ENCODE assay signal across 17 cellular contexts in genomic region chr6:155004017-155004416, GRCh38. TPM values are rescaled to one million over a fixed set of nuclear protein-coding genes. Genes with fewer than 3 reads are reported as not detected.
A peak's percentile ranks its signal among the peaks of the same experiment; 100 is the strongest.
DNase-seq lines count a peak whose midpoint lies in the region; ATAC-seq, FAIRE-seq and TF ChIP-seq lines count a peak whose summit lies in the region.
"Had no signal": no experiment of that assay in that cellular context is flagged by ENCODE, and none has a peak within 500 bp of the region (broad histone marks: within the 10 kb centered on the region; RNA-seq: fewer than 3 reads in every experiment).

No MANE protein-coding gene starts in this region.

- no CpG with 5 or more reads among the region's 3 CpGs for WGBS in H9 (ENCODE audit: extremely low coverage, insufficient read length, low lambda C conversion rate)
- WGBS in trophoblast cell (ENCODE audit: extremely low coverage, insufficient coverage, insufficient read length), result no CpG with 5 or more reads among the region's 3 CpGs

- H3K4me2 ChIP-seq in H9 (ENCODE audit: insufficient read depth, insufficient read length, low read length), result no peak overlapping the region
- H3K4me2 ChIP-seq in trophoblast cell (ENCODE audit: low read length), result no peak overlapping the region

- no peak overlapping the region for H3K9ac ChIP-seq in H9 (ENCODE audit: extremely low read depth, insufficient read length, low read length)
- no peak overlapping the region for H3K9ac ChIP-seq in trophoblast cell (ENCODE audit: low read length)

- H4K20me1 ChIP-seq in H9 (ENCODE audit: control insufficient read depth, insufficient read depth, insufficient read length), result no peaks in the 10 kb centered on the region

- H3K79me1 ChIP-seq in H9 (ENCODE audit: insufficient read depth, low read depth, low read length, poor library complexity, severe bottlenecking), result peaks cover 2% of the 10 kb centered on the region
- no peaks in the 10 kb centered on the region for H3K79me1 ChIP-seq in trophoblast cell (ENCODE audit: low read length)

- no peak overlapping the region for H2BK20ac ChIP-seq in H9 (ENCODE audit: low read depth, low read length, poor library complexity, severe bottlenecking)

- H3K4me1 ChIP-seq in H9 (ENCODE audit: insufficient read depth, low read length) (0 out of 2 replicates have a peak, but pooled peaks cover 3% of the 10 kb centered on the region), trophoblast cell (ENCODE audit: control insufficient read depth in 1 of 2, insufficient read depth in 2 of 2, low read length in 2 of 2) (peaks cover 5 to 10% of the 10 kb centered on the region in 2 experiments)

- H3K23ac ChIP-seq in H9 (ENCODE audit: insufficient read length, low read depth, low read length) (no peak overlapping the region), trophoblast cell (ENCODE audit: low read length) (no peak overlapping the region)

- H3K27ac Mint-ChIP-seq in H9, result peak overlapping the region in 2 of 3 experiments; percentile 33 to 44; a peak in 1 of 7 replicates
- H3K27ac Mint-ChIP-seq: CD8-positive, alpha-beta T cell; IgD-negative memory B cell had no signal

- DNase-seq in GM12865 (ENCODE audit: low read depth) (peak; percentile 13), H9 (no peak), bronchial epithelial cell (ENCODE audit: low read depth) (peak; percentile 29), trophoblast cell (peak; percentile 34 to 55), AG08395 (ENCODE audit: low spot score) (no peak), HT-29 (ENCODE audit: low spot score) (no peak)
- DNase-seq: CD8-positive, alpha-beta T cell; COR-L47; DMS153; DMS79 treated with DMSO at 0.1 percent for 48 hours; GDM1 had no signal

- TF ChIP-seq CTCF in GM12865 (IDR thresholded peaks at IDR 0.05; ENCODE audit: insufficient read depth, low read depth, low read length, missing control alignments) (no peak), H9 (conservative IDR thresholded peaks at IDR 0.05) (no peak), bronchial epithelial cell (IDR thresholded peaks at IDR 0.05; ENCODE audit: insufficient read depth, low read length, severe bottlenecking) (no peak)

- H2BK120ac ChIP-seq in H9 (ENCODE audit: low read depth, low read length, poor library complexity, severe bottlenecking) (no peak overlapping the region), trophoblast cell (ENCODE audit: insufficient read depth, low read length, poor library complexity) (no peak overlapping the region)

- no peak overlapping the region for H4K12ac ChIP-seq in trophoblast cell (ENCODE audit: low read depth, low read length)

- no peak overlapping the region for H3K4me3 ChIP-seq in GM12865 (ENCODE audit: low read depth, low read length)
- H3K4me3 ChIP-seq in bronchial epithelial cell (ENCODE audit: low read depth, low read length), result no peak overlapping the region
- H3K4me3 ChIP-seq in trophoblast cell (ENCODE audit: low read depth, low read length), result no peak overlapping the region

- no peaks in the 10 kb centered on the region; the same call in 1 of the 2 replicates for H3K27me3 Mint-ChIP-seq in H9 (ENCODE audit: low read depth)

- no peak overlapping the region for H3K14ac ChIP-seq in H9 (ENCODE audit: insufficient read depth, low read length)
- H3K14ac ChIP-seq in trophoblast cell (ENCODE audit: low read length), result no peak overlapping the region

- H4K5ac ChIP-seq in H9 (ENCODE audit: insufficient read length, low read depth, low read length), result no peak overlapping the region

- H3K27me3 ChIP-seq in H9 (ENCODE audit: insufficient read depth, low read length), result no peaks in the 10 kb centered on the region
- no peaks in the 10 kb centered on the region for H3K27me3 ChIP-seq in bronchial epithelial cell (ENCODE audit: control insufficient read depth, insufficient read depth, low read length)
- no peaks in the 10 kb centered on the region for H3K27me3 ChIP-seq in trophoblast cell (ENCODE audit: insufficient read depth, low read length)

- H3K36me3 Mint-ChIP-seq in H9 (ENCODE audit: insufficient read depth in 1 of 3, low read depth in 3 of 3), result no peaks in the 10 kb centered on the region
- H3K36me3 Mint-ChIP-seq: CD14-positive monocyte; CD8-positive, alpha-beta T cell had no signal

- no peak overlapping the region for H3K18ac ChIP-seq in H9 (ENCODE audit: insufficient read length, low read depth, low read length)
- H3K18ac ChIP-seq in trophoblast cell (ENCODE audit: low read length), result no peak overlapping the region

- H4K91ac ChIP-seq in H9 (ENCODE audit: insufficient read length, low read depth, low read length), result no peak overlapping the region
- no peak overlapping the region for H4K91ac ChIP-seq in trophoblast cell (ENCODE audit: low read depth, low read length)

- H4K8ac ChIP-seq in H9 (replicated peaks; ENCODE audit: insufficient read length, low read depth, low read length) (no peak overlapping the region), trophoblast cell (ENCODE audit: low read depth, low read length) (no peak overlapping the region)

- no peaks in the 10 kb centered on the region for H3K9me3 ChIP-seq in H9 (ENCODE audit: control insufficient read depth, low read depth, low read length)
- H3K9me3 ChIP-seq in trophoblast cell (ENCODE audit: insufficient read depth, low read depth, low read length), result no peaks in the 10 kb centered on the region

- H3K36me3 ChIP-seq in bronchial epithelial cell (ENCODE audit: control insufficient read depth, insufficient read depth, low read length) (no peaks in the 10 kb centered on the region), trophoblast cell (ENCODE audit: control insufficient read depth in 1 of 2, insufficient read depth in 2 of 2, low read length in 2 of 2) (no peaks in the 10 kb centered on the region)

- no peak for ATAC-seq in HG03196 (IDR thresholded peaks at IDR 0.05; ENCODE audit: unreplicated experiment)
- ATAC-seq: CD8-positive, alpha-beta T cell had no signal

- H2BK5ac ChIP-seq in H9 (ENCODE audit: insufficient read length, low read length) (no peak overlapping the region), trophoblast cell (ENCODE audit: low read depth, low read length, poor library complexity) (no peak overlapping the region)

- no peak overlapping the region for H2BK15ac ChIP-seq in H9 (ENCODE audit: low read depth, low read length)

- H3K4ac ChIP-seq in H9 (ENCODE audit: low read depth, low read length) (no peak overlapping the region), trophoblast cell (ENCODE audit: low read depth, low read length) (no peak overlapping the region)

- no peak for FAIRE-seq in bronchial epithelial cell (lab: Jason Lieb, UNC)
- FAIRE-seq: A204.1, D721Med, H54 had no signal

- H2BK12ac ChIP-seq in H9 (ENCODE audit: insufficient read length, low read depth, low read length), result no peak overlapping the region
- H2BK12ac ChIP-seq in trophoblast cell (ENCODE audit: low read length), result no peak overlapping the region

- H2AFZ ChIP-seq in H9 (ENCODE audit: low read length) (no peak overlapping the region), trophoblast cell (ENCODE audit: insufficient read depth, low read length, poor library complexity) (no peak overlapping the region)

- no peak overlapping the region for H3K27ac ChIP-seq in H9 (ENCODE audit: insufficient read length, low read depth, low read length)
- H3K27ac ChIP-seq in trophoblast cell (ENCODE audit: low read depth, low read length), result no peak overlapping the region

- H3K23me2 ChIP-seq in H9 (ENCODE audit: insufficient read length, low read depth, low read length, poor library complexity, severe bottlenecking), result no peaks in the 10 kb centered on the region

- no peak overlapping the region for H3K56ac ChIP-seq in H9 (ENCODE audit: insufficient read length, low read depth, low read length)

- H3K9me3 Mint-ChIP-seq in H9, result no peaks in the 10 kb centered on the region
- H3K9me3 Mint-ChIP-seq: CD14-positive monocyte; CD8-positive, alpha-beta T cell; IgD-negative memory B cell had no signal

- H2AK5ac ChIP-seq in H9 (ENCODE audit: insufficient read length, low read length) (no peak overlapping the region), trophoblast cell (ENCODE audit: low read length) (no peak overlapping the region)

- no peak overlapping the region for H3K4me3 Mint-ChIP-seq in H9
- H3K4me3 Mint-ChIP-seq: CD8-positive, alpha-beta T cell; IgD-negative memory B cell had no signal

- H3K79me2 ChIP-seq in H9 (ENCODE audit: insufficient read depth, low read length) (no peaks in the 10 kb centered on the region), trophoblast cell (ENCODE audit: control insufficient read depth, insufficient read depth, low read length, poor library complexity) (no peaks in the 10 kb centered on the region)

- peaks cover 10 to 23% of the 10 kb centered on the region in 2 experiments for H3K4me1 Mint-ChIP-seq in H9
- H3K4me1 Mint-ChIP-seq: CD14-positive monocyte, IgD-negative memory B cell had no signal

- H3T11ph ChIP-seq in H9 (ENCODE audit: low read length), result no peak overlapping the region

RNA-seq across cellular contexts. Expression of gene TIAM2, which starts 8.9 kb away (rescaled TPM):
- total RNA-seq in H9 (2021) (5.0 and 6.3 TPM in 2 replicates), bronchial epithelial cell (2.4 and 2.6 TPM in 2 replicates)
- polyA plus RNA-seq in trophoblast cell (2013), result 4.8 and 5.4 TPM in 2 replicates
- total RNA-seq in HT-29 (2014; rRNA removed; shearing (Covaris generic)), result 1.3 and 2.0 TPM in 2 replicates

Comparison
In these comparisons a context has a peak if more than half of its experiments do, and no peak if none do; other contexts are left out.
1. DNase-seq: peak in GM12865 (single experiment), bronchial epithelial cell (single experiment) and trophoblast cell (2 of 2); none in H9 (single experiment), AG08395 (single experiment) and HT-29 (single experiment).